ENCODE assay signal across 2 cellular contexts in the genomic region with DNA sequence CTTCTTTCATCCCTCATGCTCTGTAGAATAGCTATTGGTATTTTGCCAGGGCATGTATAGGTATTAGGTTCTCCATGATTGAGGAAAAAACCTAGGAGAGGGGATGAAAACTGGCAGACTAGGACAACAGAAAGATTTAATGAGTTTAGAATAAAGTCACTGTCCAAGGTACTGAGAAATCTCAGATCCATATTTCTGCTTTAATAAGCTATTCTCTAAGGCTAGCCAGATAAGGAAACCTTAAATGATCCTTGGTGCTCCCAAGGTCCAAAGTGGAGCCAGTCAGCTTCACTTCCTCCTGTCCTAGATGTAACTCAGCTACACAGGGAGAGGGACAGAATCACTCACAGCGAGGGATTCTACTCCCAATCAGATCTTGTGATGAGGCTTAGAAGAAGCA.
TF ChIP-seq lines count a peak whose summit lies in the region.

No MANE protein-coding gene starts in this region.

TF ChIP-seq in GM23338, 12 proteins besides CTCF, POLR2A, EP300 and RAD21:
- no peak for TF ChIP-seq CREB1 (CRISPR knock-in tag; IDR thresholded peaks at IDR 0.05; ENCODE audit: low read depth)
- TF ChIP-seq, protein P1, sequence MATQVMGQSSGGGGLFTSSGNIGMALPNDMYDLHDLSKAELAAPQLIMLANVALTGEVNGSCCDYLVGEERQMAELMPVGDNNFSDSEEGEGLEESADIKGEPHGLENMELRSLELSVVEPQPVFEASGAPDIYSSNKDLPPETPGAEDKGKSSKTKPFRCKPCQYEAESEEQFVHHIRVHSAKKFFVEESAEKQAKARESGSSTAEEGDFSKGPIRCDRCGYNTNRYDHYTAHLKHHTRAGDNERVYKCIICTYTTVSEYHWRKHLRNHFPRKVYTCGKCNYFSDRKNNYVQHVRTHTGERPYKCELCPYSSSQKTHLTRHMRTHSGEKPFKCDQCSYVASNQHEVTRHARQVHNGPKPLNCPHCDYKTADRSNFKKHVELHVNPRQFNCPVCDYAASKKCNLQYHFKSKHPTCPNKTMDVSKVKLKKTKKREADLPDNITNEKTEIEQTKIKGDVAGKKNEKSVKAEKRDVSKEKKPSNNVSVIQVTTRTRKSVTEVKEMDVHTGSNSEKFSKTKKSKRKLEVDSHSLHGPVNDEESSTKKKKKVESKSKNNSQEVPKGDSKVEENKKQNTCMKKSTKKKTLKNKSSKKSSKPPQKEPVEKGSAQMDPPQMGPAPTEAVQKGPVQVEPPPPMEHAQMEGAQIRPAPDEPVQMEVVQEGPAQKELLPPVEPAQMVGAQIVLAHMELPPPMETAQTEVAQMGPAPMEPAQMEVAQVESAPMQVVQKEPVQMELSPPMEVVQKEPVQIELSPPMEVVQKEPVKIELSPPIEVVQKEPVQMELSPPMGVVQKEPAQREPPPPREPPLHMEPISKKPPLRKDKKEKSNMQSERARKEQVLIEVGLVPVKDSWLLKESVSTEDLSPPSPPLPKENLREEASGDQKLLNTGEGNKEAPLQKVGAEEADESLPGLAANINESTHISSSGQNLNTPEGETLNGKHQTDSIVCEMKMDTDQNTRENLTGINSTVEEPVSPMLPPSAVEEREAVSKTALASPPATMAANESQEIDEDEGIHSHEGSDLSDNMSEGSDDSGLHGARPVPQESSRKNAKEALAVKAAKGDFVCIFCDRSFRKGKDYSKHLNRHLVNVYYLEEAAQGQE (IDR thresholded peaks at IDR 0.05; ENCODE audit: unreplicated experiment) = peak; percentile 65
TF ChIP-seq in GM23338: peak in this region for 1.

TF ChIP-seq in PFSK-1, 5 proteins besides CTCF, POLR2A, EP300 and RAD21:
- TF ChIP-seq FOXP2 (optimal IDR thresholded peaks at IDR 0.05; ENCODE audit: borderline replicate concordance, extremely low read depth, extremely low read length, insufficient read depth) (no peak), POLR2AphosphoS5 (IDR thresholded peaks at IDR 0.05; ENCODE audit: low read depth, low read length) (no peak), SIN3A (IDR thresholded peaks at IDR 0.05; ENCODE audit: borderline replicate concordance, insufficient read depth, low read length) (no peak), TAF1 (IDR thresholded peaks at IDR 0.05; ENCODE audit: borderline replicate concordance, insufficient read depth, low read length) (no peak)
- TF ChIP-seq, protein P1 (IDR thresholded peaks at IDR 0.05; ENCODE audit: insufficient read depth in 1 of 2, low read depth in 2 of 2, low read length in 2 of 2) = peak; percentile 85 to 91
